ENCODE assay signal across 1 cellular context in the genomic region with DNA sequence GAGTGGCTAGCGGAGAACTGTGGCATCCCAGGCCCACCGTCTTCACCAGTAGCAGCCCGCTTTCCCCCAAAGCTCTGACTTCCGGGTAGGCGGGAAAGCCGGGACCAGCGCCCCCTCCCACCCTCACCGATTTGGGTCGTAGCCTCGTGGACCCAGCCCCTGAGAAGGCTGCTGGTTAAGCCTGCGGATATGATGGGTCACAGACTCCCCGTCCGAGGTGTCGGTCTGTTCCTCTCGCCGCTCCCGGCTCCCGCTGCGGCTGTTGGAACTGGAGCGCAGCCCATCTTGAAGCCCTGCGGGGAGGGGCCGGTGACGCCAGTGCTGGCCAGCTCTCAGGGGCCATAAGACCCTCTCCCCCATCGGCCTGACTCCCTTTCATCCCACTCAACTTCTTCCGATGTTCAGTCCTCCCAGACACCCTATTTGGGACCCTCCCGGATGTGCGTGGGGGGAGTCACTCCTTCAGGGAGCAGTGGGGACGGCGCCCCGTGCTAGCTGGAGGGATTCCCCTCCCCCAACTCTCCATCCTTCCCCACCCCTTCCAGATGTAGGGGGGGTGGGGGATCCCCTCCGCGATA.
TF ChIP-seq lines count a peak whose summit lies in the region.

No MANE protein-coding gene starts in this region.

TF ChIP-seq in HepG2, 621 proteins besides CTCF, POLR2A, EP300 and RAD21 (continued from another document and continues in another):
- TF ChIP-seq, protein P1, sequence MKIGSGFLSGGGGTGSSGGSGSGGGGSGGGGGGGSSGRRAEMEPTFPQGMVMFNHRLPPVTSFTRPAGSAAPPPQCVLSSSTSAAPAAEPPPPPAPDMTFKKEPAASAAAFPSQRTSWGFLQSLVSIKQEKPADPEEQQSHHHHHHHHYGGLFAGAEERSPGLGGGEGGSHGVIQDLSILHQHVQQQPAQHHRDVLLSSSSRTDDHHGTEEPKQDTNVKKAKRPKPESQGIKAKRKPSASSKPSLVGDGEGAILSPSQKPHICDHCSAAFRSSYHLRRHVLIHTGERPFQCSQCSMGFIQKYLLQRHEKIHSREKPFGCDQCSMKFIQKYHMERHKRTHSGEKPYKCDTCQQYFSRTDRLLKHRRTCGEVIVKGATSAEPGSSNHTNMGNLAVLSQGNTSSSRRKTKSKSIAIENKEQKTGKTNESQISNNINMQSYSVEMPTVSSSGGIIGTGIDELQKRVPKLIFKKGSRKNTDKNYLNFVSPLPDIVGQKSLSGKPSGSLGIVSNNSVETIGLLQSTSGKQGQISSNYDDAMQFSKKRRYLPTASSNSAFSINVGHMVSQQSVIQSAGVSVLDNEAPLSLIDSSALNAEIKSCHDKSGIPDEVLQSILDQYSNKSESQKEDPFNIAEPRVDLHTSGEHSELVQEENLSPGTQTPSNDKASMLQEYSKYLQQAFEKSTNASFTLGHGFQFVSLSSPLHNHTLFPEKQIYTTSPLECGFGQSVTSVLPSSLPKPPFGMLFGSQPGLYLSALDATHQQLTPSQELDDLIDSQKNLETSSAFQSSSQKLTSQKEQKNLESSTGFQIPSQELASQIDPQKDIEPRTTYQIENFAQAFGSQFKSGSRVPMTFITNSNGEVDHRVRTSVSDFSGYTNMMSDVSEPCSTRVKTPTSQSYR (CRISPR knock-in tag; IDR thresholded peaks at IDR 0.05; ENCODE audit: borderline replicate concordance), result peak; percentile 79
- TF ChIP-seq, protein P2, sequence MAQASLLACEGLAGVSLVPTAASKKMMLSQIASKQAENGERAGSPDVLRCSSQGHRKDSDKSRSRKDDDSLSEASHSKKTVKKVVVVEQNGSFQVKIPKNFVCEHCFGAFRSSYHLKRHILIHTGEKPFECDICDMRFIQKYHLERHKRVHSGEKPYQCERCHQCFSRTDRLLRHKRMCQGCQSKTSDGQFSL (CRISPR knock-in tag; IDR thresholded peaks at IDR 0.05), result no peak
- TF ChIP-seq NR2F2 (IDR thresholded peaks at IDR 0.05; ENCODE audit: borderline replicate concordance, low read depth) (0 out of 2 replicates have a peak, but pooled peaks have one; percentile 10), ZNF333 (CRISPR knock-in tag; IDR thresholded peaks at IDR 0.05; ENCODE audit: borderline replicate concordance) (no peak), ZNF549 (CRISPR knock-in tag; IDR thresholded peaks at IDR 0.05) (no peak), WIZ (CRISPR knock-in tag; IDR thresholded peaks at IDR 0.05) (no peak), ZNF367 (CRISPR knock-in tag; IDR thresholded peaks at IDR 0.05; ENCODE audit: borderline replicate concordance) (no peak), PRPF4 (IDR thresholded peaks at IDR 0.05; ENCODE audit: low read depth, low read length, poor library complexity, severe bottlenecking) (no peak), SATB2 (CRISPR knock-in tag; IDR thresholded peaks at IDR 0.05) (no peak), ZNF883 (CRISPR knock-in tag; IDR thresholded peaks at IDR 0.05; ENCODE audit: not compliant biosample characterization) (no peak), ZHX1 (CRISPR knock-in tag; IDR thresholded peaks at IDR 0.05; ENCODE audit: low read depth) (no peak), ZNF24 (IDR thresholded peaks at IDR 0.05) (no peak), PCBP1 (IDR thresholded peaks at IDR 0.05; ENCODE audit: borderline replicate concordance, low read depth, low read length) (peak; percentile 65; the same call in 1 of the 2 replicates), ARID3A (IDR thresholded peaks at IDR 0.05; ENCODE audit: low read depth, low read length) (no peak), YEATS2 (CRISPR knock-in tag; IDR thresholded peaks at IDR 0.05; ENCODE audit: borderline replicate concordance) (no peak), HDAC2 (CRISPR knock-in tag; IDR thresholded peaks at IDR 0.05) (no peak), ZNF430 (CRISPR knock-in tag; IDR thresholded peaks at IDR 0.05) (0 out of 2 replicates have a peak, but pooled peaks have one; percentile 8), AGO1 (IDR thresholded peaks at IDR 0.05; ENCODE audit: low read depth, low read length, poor library complexity, severe bottlenecking) (peak; percentile 54), BHLHE40 (IDR thresholded peaks at IDR 0.05; ENCODE audit: low read length) (no peak), ZSCAN9 (CRISPR knock-in tag; IDR thresholded peaks at IDR 0.05; ENCODE audit: borderline replicate concordance) (no peak), UBTF (CRISPR knock-in tag; IDR thresholded peaks at IDR 0.05) (0 out of 2 replicates have a peak, but pooled peaks have one; percentile 5), ZFP36 (IDR thresholded peaks at IDR 0.05; ENCODE audit: borderline replicate concordance, low read depth, low read length, partially characterized antibody) (no peak), ZNF556 (CRISPR knock-in tag; IDR thresholded peaks at IDR 0.05; ENCODE audit: borderline replicate concordance) (no peak), KDM2A (CRISPR knock-in tag; IDR thresholded peaks at IDR 0.05; ENCODE audit: borderline replicate concordance, low read depth) (0 out of 2 replicates have a peak, but pooled peaks have one; percentile 3), ZC3H13 (CRISPR knock-in tag; IDR thresholded peaks at IDR 0.05) (no peak), HMG20A (CRISPR knock-in tag; IDR thresholded peaks at IDR 0.05; ENCODE audit: borderline replicate concordance) (no peak), FOXM1 (CRISPR knock-in tag; IDR thresholded peaks at IDR 0.05) (no peak), ZNF790 (CRISPR knock-in tag; IDR thresholded peaks at IDR 0.05; ENCODE audit: borderline replicate concordance) (no peak), ZNF503 (CRISPR knock-in tag; IDR thresholded peaks at IDR 0.05) (no peak), KDM5A (IDR thresholded peaks at IDR 0.05; ENCODE audit: borderline replicate concordance, low read length) (no peak), ZKSCAN1 (IDR thresholded peaks at IDR 0.05; ENCODE audit: low read length) (no peak)
- TF ChIP-seq, protein P3, sequence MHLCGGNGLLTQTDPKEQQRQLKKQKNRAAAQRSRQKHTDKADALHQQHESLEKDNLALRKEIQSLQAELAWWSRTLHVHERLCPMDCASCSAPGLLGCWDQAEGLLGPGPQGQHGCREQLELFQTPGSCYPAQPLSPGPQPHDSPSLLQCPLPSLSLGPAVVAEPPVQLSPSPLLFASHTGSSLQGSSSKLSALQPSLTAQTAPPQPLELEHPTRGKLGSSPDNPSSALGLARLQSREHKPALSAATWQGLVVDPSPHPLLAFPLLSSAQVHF (CRISPR knock-in tag; IDR thresholded peaks at IDR 0.05), result no peak
- TF ChIP-seq, protein P4, sequence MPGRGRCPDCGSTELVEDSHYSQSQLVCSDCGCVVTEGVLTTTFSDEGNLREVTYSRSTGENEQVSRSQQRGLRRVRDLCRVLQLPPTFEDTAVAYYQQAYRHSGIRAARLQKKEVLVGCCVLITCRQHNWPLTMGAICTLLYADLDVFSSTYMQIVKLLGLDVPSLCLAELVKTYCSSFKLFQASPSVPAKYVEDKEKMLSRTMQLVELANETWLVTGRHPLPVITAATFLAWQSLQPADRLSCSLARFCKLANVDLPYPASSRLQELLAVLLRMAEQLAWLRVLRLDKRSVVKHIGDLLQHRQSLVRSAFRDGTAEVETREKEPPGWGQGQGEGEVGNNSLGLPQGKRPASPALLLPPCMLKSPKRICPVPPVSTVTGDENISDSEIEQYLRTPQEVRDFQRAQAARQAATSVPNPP (CRISPR knock-in tag; IDR thresholded peaks at IDR 0.05), result no peak
- TF ChIP-seq, protein P5, sequence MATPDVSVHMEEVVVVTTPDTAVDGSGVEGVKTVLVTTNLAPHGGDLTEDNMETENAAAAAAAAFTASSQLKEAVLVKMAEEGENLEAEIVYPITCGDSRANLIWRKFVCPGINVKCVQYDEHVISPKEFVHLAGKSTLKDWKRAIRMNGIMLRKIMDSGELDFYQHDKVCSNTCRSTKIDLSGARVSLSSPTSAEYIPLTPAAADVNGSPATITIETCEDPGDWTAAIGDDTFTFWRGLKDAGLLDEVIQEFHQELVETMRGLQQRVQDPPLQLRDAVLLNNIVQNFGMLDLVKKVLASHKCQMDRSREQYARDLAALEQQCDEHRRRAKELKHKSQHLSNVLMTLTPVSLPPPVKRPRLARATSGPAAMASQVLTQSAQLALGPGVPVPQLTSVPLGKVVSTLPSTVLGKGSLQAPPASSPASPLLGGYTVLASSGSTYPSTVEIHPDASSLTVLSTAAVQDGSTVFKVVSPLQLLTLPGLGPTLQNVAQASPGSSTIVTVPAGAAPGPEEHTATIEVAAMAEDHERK (CRISPR knock-in tag; IDR thresholded peaks at IDR 0.05; ENCODE audit: low read depth), result no peak
- TF ChIP-seq, protein P6, sequence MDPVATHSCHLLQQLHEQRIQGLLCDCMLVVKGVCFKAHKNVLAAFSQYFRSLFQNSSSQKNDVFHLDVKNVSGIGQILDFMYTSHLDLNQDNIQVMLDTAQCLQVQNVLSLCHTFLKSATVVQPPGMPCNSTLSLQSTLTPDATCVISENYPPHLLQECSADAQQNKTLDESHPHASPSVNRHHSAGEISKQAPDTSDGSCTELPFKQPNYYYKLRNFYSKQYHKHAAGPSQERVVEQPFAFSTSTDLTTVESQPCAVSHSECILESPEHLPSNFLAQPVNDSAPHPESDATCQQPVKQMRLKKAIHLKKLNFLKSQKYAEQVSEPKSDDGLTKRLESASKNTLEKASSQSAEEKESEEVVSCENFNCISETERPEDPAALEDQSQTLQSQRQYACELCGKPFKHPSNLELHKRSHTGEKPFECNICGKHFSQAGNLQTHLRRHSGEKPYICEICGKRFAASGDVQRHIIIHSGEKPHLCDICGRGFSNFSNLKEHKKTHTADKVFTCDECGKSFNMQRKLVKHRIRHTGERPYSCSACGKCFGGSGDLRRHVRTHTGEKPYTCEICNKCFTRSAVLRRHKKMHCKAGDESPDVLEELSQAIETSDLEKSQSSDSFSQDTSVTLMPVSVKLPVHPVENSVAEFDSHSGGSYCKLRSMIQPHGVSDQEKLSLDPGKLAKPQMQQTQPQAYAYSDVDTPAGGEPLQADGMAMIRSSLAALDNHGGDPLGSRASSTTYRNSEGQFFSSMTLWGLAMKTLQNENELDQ (CRISPR knock-in tag; IDR thresholded peaks at IDR 0.05; ENCODE audit: borderline replicate concordance), result no peak
